ENCODE assay signal across 1 cellular context in genomic region chr12:59067068-59067467, GRCh38.
TF ChIP-seq lines count a peak whose summit lies in the region.

No MANE protein-coding gene starts in this region.

TF ChIP-seq in H1, 55 proteins besides CTCF, POLR2A, EP300 and RAD21 (continued from another document):
- no peak for TF ChIP-seq ATF2 (IDR thresholded peaks at IDR 0.05; ENCODE audit: low read length)
- TF ChIP-seq SRF (IDR thresholded peaks at IDR 0.05; ENCODE audit: low read depth, low read length) = no peak
- TF ChIP-seq SP4 (IDR thresholded peaks at IDR 0.05; ENCODE audit: low read length) = no peak
- TF ChIP-seq ATF3 (IDR thresholded peaks at IDR 0.05; ENCODE audit: insufficient read depth, low read depth, low read length) = no peak
